1 cellular context compared by ENCODE assay signal in genomic region chr1:115671176-115672062, GRCh38.
TF ChIP-seq lines count a peak whose summit lies in the region.

No MANE protein-coding gene starts in this region.

TF ChIP-seq in SK-N-SH, 30 proteins besides CTCF, POLR2A, EP300 and RAD21 (continued from another document):
- TF ChIP-seq USF2 (IDR thresholded peaks at IDR 0.05; ENCODE audit: borderline replicate concordance, low read depth, low read length), result no peak
- peak; percentile 57 for TF ChIP-seq TCF12 (IDR thresholded peaks at IDR 0.05)
- no peak for TF ChIP-seq EZH2phosphoT487 (IDR thresholded peaks at IDR 0.05; ENCODE audit: borderline replicate concordance, low read depth)
- TF ChIP-seq RCOR1 (IDR thresholded peaks at IDR 0.05; ENCODE audit: low read length), result no peak
- TF ChIP-seq ZBTB33 (IDR thresholded peaks at IDR 0.05; ENCODE audit: borderline replicate concordance, low read depth), result no peak
- no peak for TF ChIP-seq POLR2AphosphoS5 (IDR thresholded peaks at IDR 0.05; ENCODE audit: low read depth, low read length)
- no peak for TF ChIP-seq FOXM1 (IDR thresholded peaks at IDR 0.05; ENCODE audit: low read depth)
- TF ChIP-seq GABPA (IDR thresholded peaks at IDR 0.05; ENCODE audit: low read depth), result no peak
- TF ChIP-seq NRF1 (IDR thresholded peaks at IDR 0.05; ENCODE audit: low read depth, low read length), result no peak
- TF ChIP-seq MAX (IDR thresholded peaks at IDR 0.05; ENCODE audit: low read depth), result peak; percentile 74
- TF ChIP-seq CHD2 (IDR thresholded peaks at IDR 0.05; ENCODE audit: low read length, partially characterized antibody), result no peak
- no peak for TF ChIP-seq TAF1 (IDR thresholded peaks at IDR 0.05; ENCODE audit: borderline replicate concordance, low read depth, low read length)
- no peak for TF ChIP-seq MEF2A (IDR thresholded peaks at IDR 0.05; ENCODE audit: borderline replicate concordance, low read depth)
- no peak for TF ChIP-seq SIN3A (IDR thresholded peaks at IDR 0.05; ENCODE audit: borderline replicate concordance, low read depth, low read length)
- TF ChIP-seq ELF1 (IDR thresholded peaks at IDR 0.05), result no peak
- TF ChIP-seq SMC3 (IDR thresholded peaks at IDR 0.05; ENCODE audit: low read depth, low read length), result no peak
